ENCODE assay signal across 1 cellular context in genomic region chr3:184284696-184285095, GRCh38.
TF ChIP-seq lines count a peak whose summit lies in the region.

No MANE protein-coding gene starts in this region.

TF ChIP-seq in endothelial cell of umbilical vein, 7 proteins besides CTCF, POLR2A, EP300 and RAD21:
- TF ChIP-seq FOS (IDR thresholded peaks at IDR 0.05; ENCODE audit: borderline replicate concordance, insufficient read depth, low read length) (no peak), MYC (IDR thresholded peaks at IDR 0.05; ENCODE audit: low read depth, low read length) (no peak), GATA2 (IDR thresholded peaks at IDR 0.05; ENCODE audit: insufficient read depth, insufficient read length, low read depth, low read length) (no peak), JUN (IDR thresholded peaks at IDR 0.05; ENCODE audit: borderline replicate concordance, insufficient read depth, insufficient read length, low read depth) (no peak), EZH2 (IDR thresholded peaks at IDR 0.05; ENCODE audit: borderline replicate concordance, low read depth, low read length, severe bottlenecking) (no peak), POLR2AphosphoS5 (IDR thresholded peaks at IDR 0.05; ENCODE audit: insufficient read depth, low read depth, low read length) (no peak), MAX (IDR thresholded peaks at IDR 0.05; ENCODE audit: insufficient read depth, insufficient read length) (no peak)
TF ChIP-seq in endothelial cell of umbilical vein: peak in this region for 0.
